In the genomic region with DNA sequence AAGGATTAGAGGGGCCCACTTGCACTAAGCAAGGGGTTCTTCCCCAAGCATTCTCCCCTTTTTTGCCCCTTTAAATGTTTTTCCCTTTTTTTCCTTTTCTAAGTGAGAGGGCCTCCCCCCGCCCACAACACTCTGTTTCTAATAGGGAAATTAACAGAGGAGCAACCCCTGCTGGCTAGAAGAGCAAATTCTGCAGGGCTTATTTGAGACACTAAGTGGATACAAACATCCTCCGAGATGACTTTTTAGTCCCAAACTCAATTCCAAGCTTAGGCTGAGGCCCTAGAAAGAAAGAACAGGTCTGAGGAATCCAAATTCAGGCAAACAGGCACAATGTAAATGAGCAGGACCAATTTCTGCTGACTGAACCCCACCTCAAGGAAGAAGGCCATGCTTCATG, we compare ENCODE assay signal across 1 cellular context.
TF ChIP-seq lines count a peak whose summit lies in the region.

No MANE protein-coding gene starts in this region.

TF ChIP-seq in GM12878, 131 proteins besides CTCF, POLR2A, EP300 and RAD21 (continued from another document):
- TF ChIP-seq MYB (IDR thresholded peaks at IDR 0.05; ENCODE audit: borderline replicate concordance, low read depth, low read length) (no peak), TAF1 (IDR thresholded peaks at IDR 0.05; ENCODE audit: borderline replicate concordance, low read depth, low read length) (no peak), SMC3 (IDR thresholded peaks at IDR 0.05; ENCODE audit: borderline replicate concordance, low read length) (no peak), SUZ12 (IDR thresholded peaks at IDR 0.05; ENCODE audit: unreplicated experiment) (no peak), SREBF1 (IDR thresholded peaks at IDR 0.05; ENCODE audit: low read length) (no peak), SRF (IDR thresholded peaks at IDR 0.05; ENCODE audit: low read depth in 2 of 2, low read length in 2 of 2) (no peak), EGR1 (IDR thresholded peaks at IDR 0.05; ENCODE audit: borderline replicate concordance in 1 of 2, low read depth in 2 of 2, low read length in 2 of 2) (no peak)
TF ChIP-seq in GM12878: peak in this region for 0.
